ENCODE assay signal across 1 cellular context in genomic region chr4:67743194-67743593, GRCh38.
TF ChIP-seq lines count a peak whose summit lies in the region.

No MANE protein-coding gene starts in this region.

TF ChIP-seq in K562, 482 proteins besides CTCF, POLR2A, EP300 and RAD21:
- no peak for TF ChIP-seq LCOR (CRISPR knock-in tag; IDR thresholded peaks at IDR 0.05)
- TF ChIP-seq CREB5 (CRISPR knock-in tag; IDR thresholded peaks at IDR 0.05) = no peak
- no peak for TF ChIP-seq TCFL5 (CRISPR knock-in tag; conservative IDR thresholded peaks at IDR 0.05)
- no peak for TF ChIP-seq SREBF1 (IDR thresholded peaks at IDR 0.05; ENCODE audit: borderline replicate concordance, low read depth, low read length)
- TF ChIP-seq ELF4 (CRISPR knock-in tag; IDR thresholded peaks at IDR 0.05) = no peak
- no peak for TF ChIP-seq SMARCB1 (IDR thresholded peaks at IDR 0.05; ENCODE audit: insufficient read length, low read depth)
